ENCODE assay signal across 10 cellular contexts in genomic region chr20:50312682-50313187, GRCh38.
DNase-seq lines count a peak whose midpoint lies in the region; ATAC-seq and TF ChIP-seq lines count a peak whose summit lies in the region.
"Had no signal": no experiment of that assay in that cellular context is flagged by ENCODE, and none has a peak within 500 bp of the region (broad histone marks: within the 10 kb centered on the region; RNA-seq: fewer than 3 reads in every experiment).

No MANE protein-coding gene starts in this region.

- WGBS in neuronal stem cell (ENCODE audit: extremely low coverage in 2 of 2, insufficient read length in 2 of 2, insufficient replicate concordance in 1 of 2), 2 donors, result no CpG with 5 or more reads among the region's 12 CpGs

- H4K8ac ChIP-seq in neuronal stem cell (ENCODE audit: low read depth, low read length), result no peak overlapping the region

- no peak overlapping the region for H4K91ac ChIP-seq in neuronal stem cell (ENCODE audit: low read depth, low read length, poor library complexity)

- H3K9ac ChIP-seq in neuronal stem cell (ENCODE audit: low read depth, low read length, poor library complexity), result no peak overlapping the region

- no peak overlapping the region for H2BK12ac ChIP-seq in neuronal stem cell (ENCODE audit: low read length)

- H3K27ac ChIP-seq in neuronal stem cell (replicated peaks; ENCODE audit: low read length), result no peak overlapping the region

- TF ChIP-seq CTCF in AG04449 (IDR thresholded peaks at IDR 0.05; ENCODE audit: insufficient read depth, low read length, missing control alignments), result no peak

- H3K4me3 ChIP-seq in AG04449 (ENCODE audit: low read depth, low read length) (no peak overlapping the region), neuronal stem cell (ENCODE audit: low read length in 2 of 2) (no peak overlapping the region)

- peaks cover 7 to 11% of the 10 kb centered on the region in 2 donors for H3K4me1 ChIP-seq in neuronal stem cell (ENCODE audit: control insufficient read depth in 2 of 2, insufficient read depth in 1 of 2, low read depth in 1 of 2, low read length in 2 of 2)

- H3K9me3 ChIP-seq in neuronal stem cell (replicated peaks in 1 of 2; ENCODE audit: control insufficient read depth in 2 of 2, insufficient read depth in 1 of 2, low read depth in 1 of 2, low read length in 2 of 2), result no peaks in the 10 kb centered on the region

- H3K79me1 ChIP-seq in neuronal stem cell (ENCODE audit: low read depth, low read length), result no peaks in the 10 kb centered on the region

- H2AFZ ChIP-seq in neuronal stem cell (ENCODE audit: low read length), result no peak overlapping the region

- ATAC-seq in GM19328 (IDR thresholded peaks at IDR 0.05; ENCODE audit: unreplicated experiment), result no peak

- DNase-seq in AG04449 (ENCODE audit: low read depth, low spot score) (peak; percentile 75), RPMI7951 (ENCODE audit: low read depth) (peak; percentile 94), fibroblast of peridontal ligament (ENCODE audit: extremely low read depth) (peak; percentile 89), neuronal stem cell (ENCODE audit: low spot score) (no peak), hypothalamus (lab: John Stamatoyannopoulos, UW) (no peak), NCI-H2081 (lab: John Stamatoyannopoulos, UW) (no peak)
- no peak for DNase-seq in stimulated activated naive CD4-positive, alpha-beta T cell (lab: John Stamatoyannopoulos, UW)
- DNase-seq: erythroblast, NCI-H1048 had no signal

- POLR2A ChIA-PET in AG04449 (lab: Yijun Ruan, JAX), result interaction anchor here (1.0 kb wide), 1 partner anchor 122 kb away, joined by 6 read pairs; the partner anchor contains the start of gene CEBPB

- peak overlapping the region; percentile 30 for H2AK5ac ChIP-seq in neuronal stem cell (ENCODE audit: low read depth, low read length)

- CTCF ChIA-PET in AG04449 (lab: Yijun Ruan, JAX), result interaction anchor here (1.5 kb wide), 1 partner anchor 148 kb away, joined by 3 read pairs; no protein-coding TSS in a partner anchor

- no peak overlapping the region for H2BK5ac ChIP-seq in neuronal stem cell (ENCODE audit: low read length)

- H3K4me2 ChIP-seq in neuronal stem cell (ENCODE audit: insufficient read depth, low read length, poor library complexity, severe bottlenecking), result no peak overlapping the region

- no peaks in the 10 kb centered on the region for H3K36me3 ChIP-seq in neuronal stem cell (replicated peaks in 1 of 2; ENCODE audit: control insufficient read depth in 2 of 2, insufficient read depth in 2 of 2, low read length in 2 of 2)

- no peak overlapping the region for H2BK15ac ChIP-seq in neuronal stem cell (ENCODE audit: low read length)

- H3K27me3 ChIP-seq in neuronal stem cell (ENCODE audit: control insufficient read depth in 3 of 3, insufficient read depth in 3 of 3, low read depth in 1 of 3, low read length in 3 of 3), result peaks cover 0 to 22% (median 0%) of the 10 kb centered on the region in 3 experiments

- H3K4ac ChIP-seq in neuronal stem cell (ENCODE audit: low read length), result no peak overlapping the region

- H3K14ac ChIP-seq in neuronal stem cell (ENCODE audit: low read length), result no peak overlapping the region

- no peak overlapping the region for H3K23ac ChIP-seq in neuronal stem cell (ENCODE audit: low read depth, low read length, poor library complexity)

- H2BK120ac ChIP-seq in neuronal stem cell (ENCODE audit: low read depth, low read length), result no peak overlapping the region

- H3K18ac ChIP-seq in neuronal stem cell (ENCODE audit: low read length), result peak overlapping the region; percentile 7

Comparison
In these comparisons a context has a peak if more than half of its experiments do, and no peak if none do; other contexts are left out.
1. DNase-seq: peak in AG04449 (single experiment), RPMI7951 (single experiment) and fibroblast of peridontal ligament (single experiment); none in neuronal stem cell (single experiment), hypothalamus (0 of 51), stimulated activated naive CD4-positive, alpha-beta T cell (0 of 6) and NCI-H2081 (0 of 2).